ENCODE assay signal across 20 cellular contexts in genomic region chr7:9242604-9243003, GRCh38.
"Had no signal": no experiment of that assay in that cellular context is flagged by ENCODE, and none has a peak within 500 bp of the region (broad histone marks: within the 10 kb centered on the region; RNA-seq: fewer than 3 reads in every experiment).

No MANE protein-coding gene starts in this region.

- H3K9me3 ChIP-seq: lower lobe of right lung, right lobe of liver, testis had no signal

- H3K27me3 ChIP-seq: right lobe of liver, testis had no signal

- H3K27ac ChIP-seq: epithelial cell of prostate, lower lobe of right lung, right lobe of liver, skin epidermis, testis had no signal

- ATAC-seq: activated CD4-positive, alpha-beta T cell treated with anti-CD3 and anti-CD28 coated beads for 36 hours; activated naive CD4-positive, alpha-beta T cell treated with anti-CD3 and anti-CD28 coated beads, Interleukin-2, amount 50 U/mL, for 72 hours; activated T-helper 17 cell treated with anti-CD3 and anti-CD28 coated beads, Interleukin-2, amount 50 U/mL, for 72 hours; lower lobe of right lung; right lobe of liver; stimulated activated naive B cell treated with anti-CD40 and anti-IgM and Interleukin-4, amounts not matched to agents 10 μg/mL and 1 μg/mL and 100 μg/mL, for 72 hours had no signal

- H3K4me1 ChIP-seq: lower lobe of right lung, right lobe of liver, testis had no signal

- H3K36me3 ChIP-seq: lower lobe of right lung, right lobe of liver had no signal

- DNase-seq: activated B cell treated with CpG ODN at 0.5 μM for 24 hours; activated CD4-positive, alpha-beta T cell treated with anti-CD3 and anti-CD28 coated beads for 36 hours; activated CD4-positive, alpha-beta T cell treated with anti-CD3 and anti-CD28 coated beads, Interleukin-2, amount 50 U/mL, for 4 hours; activated CD8-positive, alpha-beta memory T cell treated with anti-CD3 and anti-CD28 coated beads for 24 hours; activated CD8-positive, alpha-beta memory T cell treated with anti-CD3 and anti-CD28 coated beads, Interleukin-2, amount 50 U/mL, for 4 hours; activated T-cell treated with anti-CD3 and anti-CD28 coated beads, Interleukin-2, amount 50 U/mL, for 24 hours; aorta; kidney; lower lobe of right lung; naive B cell; occipital lobe; right lobe of liver; stimulated activated CD4-positive, alpha-beta T cell treated with anti-CD3 and anti-CD28 coated beads, Interleukin-15, amount 100 ng/mL, for 24 hours; stimulated activated CD8-positive, alpha-beta memory T cell treated with anti-CD3 and anti-CD28 coated beads, Interleukin-4, amount 100 ng/mL, for 48 hours; stimulated activated naive B cell treated with anti-CD40 and anti-IgM and Interleukin-4, amounts not matched to agents 10 μg/mL and 1 μg/mL and 100 μg/mL, for 72 hours; testis had no signal

- FAIRE-seq: kidney had no signal

- H3K4me3 ChIP-seq: lower lobe of right lung, right lobe of liver, skin epidermis, testis had no signal
